In the genomic region with DNA sequence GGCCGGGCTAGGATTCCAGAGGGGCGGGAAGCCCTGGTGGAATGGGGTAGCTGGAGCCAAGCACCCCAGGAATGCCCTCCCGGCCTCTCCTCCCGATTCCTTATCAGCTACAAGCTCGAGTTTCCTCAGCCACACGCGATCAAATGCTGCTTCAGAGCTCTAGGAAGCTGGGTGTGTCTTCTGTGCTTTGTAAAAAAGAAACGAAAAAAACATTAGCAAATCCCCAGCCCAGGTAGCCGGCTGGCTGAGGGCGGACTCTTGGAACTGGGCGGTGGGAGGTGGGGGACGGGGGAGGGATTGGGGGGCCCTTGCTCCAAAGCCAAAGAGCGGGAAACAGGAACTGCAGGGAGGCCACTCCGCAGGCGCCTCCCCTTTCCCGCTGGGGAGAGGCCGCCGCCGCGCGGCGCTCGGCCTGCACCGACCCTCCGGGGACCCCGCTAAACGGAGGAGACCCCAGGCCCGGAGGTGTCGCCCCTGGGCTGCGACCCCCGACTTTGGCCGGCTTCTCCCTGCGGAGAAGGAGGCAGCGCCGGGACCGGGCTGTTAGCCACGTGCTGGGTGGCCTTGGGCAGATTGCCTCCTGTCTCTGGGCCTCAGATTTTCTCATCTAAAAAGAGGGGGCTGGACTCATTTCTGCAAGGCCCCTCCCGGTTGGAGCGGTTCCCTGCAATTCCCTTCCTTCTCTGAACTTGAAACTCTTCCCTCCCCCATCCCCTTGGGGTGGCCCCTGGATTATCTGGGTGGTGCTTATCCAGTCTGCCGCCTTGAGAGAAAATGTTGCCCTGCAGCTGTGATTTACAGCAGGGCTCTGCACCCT, we compare ENCODE assay signal across 8 cellular contexts. TPM values are rescaled to one million over a fixed set of nuclear protein-coding genes. Genes with fewer than 3 reads are reported as not detected.
DNase-seq lines count a peak whose midpoint lies in the region; ATAC-seq and TF ChIP-seq lines count a peak whose summit lies in the region.

No MANE protein-coding gene starts in this region.

- no peak for DNase-seq in CD8-positive, alpha-beta memory T cell
- DNase-seq in astrocyte of the spinal cord (ENCODE audit: low read depth, low spot score) (peak; percentile 47), immature natural killer cell (no peak), activated gamma-delta T cell treated with Interleukin-2 at 50 U/mL for 16 hours (no peak)
- no peak for DNase-seq in stimulated activated CD4-positive, alpha-beta T cell treated with anti-CD3 and anti-CD28 coated beads, Interleukin-4, amount 100 ng/mL, for 1 hour

- peaks cover 0 to 10% (median 0%) of the 10 kb centered on the region in 3 donors for H3K36me3 Mint-ChIP-seq in CD8-positive, alpha-beta memory T cell
- H3K36me3 Mint-ChIP-seq in immature natural killer cell = no peaks in the 10 kb centered on the region
- peaks cover 5% of the 10 kb centered on the region for H3K36me3 Mint-ChIP-seq in stimulated activated memory B cell treated with anti-CD40 and anti-IgM and Interleukin-4, amounts not matched to agents 10 μg/mL and 1 μg/mL and 100 μg/mL, for 72 hours

- no peaks in the 10 kb centered on the region for H3K9me3 ChIP-seq in CD8-positive, alpha-beta memory T cell (ENCODE audit: low read length)
- H3K9me3 ChIP-seq in HUES48 (ENCODE audit: control insufficient read depth, insufficient read depth, low read length) = peaks cover 12% of the 10 kb centered on the region; the same call in 1 of the 2 replicates

- peaks cover 0 to 5% (median 2%) of the 10 kb centered on the region in 3 donors for H3K4me1 Mint-ChIP-seq in CD8-positive, alpha-beta memory T cell
- H3K4me1 Mint-ChIP-seq in immature natural killer cell = peaks cover 0 to 8% of the 10 kb centered on the region in 2 donors
- H3K4me1 Mint-ChIP-seq in stimulated activated memory B cell treated with anti-CD40 and anti-IgM and Interleukin-4, amounts not matched to agents 10 μg/mL and 1 μg/mL and 100 μg/mL, for 72 hours = peaks cover 10% of the 10 kb centered on the region

- CTCF ChIA-PET in CD8-positive, alpha-beta memory T cell (lab: Charles Lee) = interaction anchor here (3.2 kb wide), 1 partner anchor 11 kb away, joined by 8 read pairs; no protein-coding TSS in a partner anchor

- peaks cover 0 to 12% (median 7%) of the 10 kb centered on the region in 5 donors for H3K9me3 Mint-ChIP-seq in CD8-positive, alpha-beta memory T cell
- H3K9me3 Mint-ChIP-seq in immature natural killer cell = peaks cover 0 to 2% (median 0%) of the 10 kb centered on the region in 6 donors
- H3K9me3 Mint-ChIP-seq in stimulated activated memory B cell treated with anti-CD40 and anti-IgM and Interleukin-4, amounts not matched to agents 10 μg/mL and 1 μg/mL and 100 μg/mL, for 72 hours = peaks cover 10% of the 10 kb centered on the region

- no peaks in the 10 kb centered on the region for H3K36me3 ChIP-seq in CD8-positive, alpha-beta memory T cell (ENCODE audit: insufficient read depth, low read length)
- no peaks in the 10 kb centered on the region for H3K36me3 ChIP-seq in HUES48 (ENCODE audit: control insufficient read depth, insufficient read depth, low read length)

- H3K9ac ChIP-seq in HUES48 (ENCODE audit: low read depth, low read length) = peak overlapping the region; percentile 78

- H3K4me3 Mint-ChIP-seq in CD8-positive, alpha-beta memory T cell = peak overlapping the region in 4 of 7 donors; percentile 12 to 54 (median 34)
- peak overlapping the region in 4 of 5 donors; percentile 36 to 65 (median 46) for H3K4me3 Mint-ChIP-seq in immature natural killer cell
- peak overlapping the region; percentile 36 for H3K4me3 Mint-ChIP-seq in stimulated activated memory B cell treated with anti-CD40 and anti-IgM and Interleukin-4, amounts not matched to agents 10 μg/mL and 1 μg/mL and 100 μg/mL, for 72 hours

- no peaks in the 10 kb centered on the region for H3K4me1 ChIP-seq in CD8-positive, alpha-beta memory T cell (ENCODE audit: insufficient read depth, low read length)
- peaks cover 11% of the 10 kb centered on the region; the same call in 1 of the 2 replicates for H3K4me1 ChIP-seq in HUES48 (ENCODE audit: control insufficient read depth, insufficient read depth, low read length)

- ATAC-seq in stimulated activated memory B cell treated with anti-CD40 and anti-IgM and Interleukin-4, amounts not matched to agents 10 μg/mL and 1 μg/mL and 100 μg/mL, for 72 hours = peak; percentile 25
- ATAC-seq in GM21515 (IDR thresholded peaks at IDR 0.05; ENCODE audit: unreplicated experiment) = no peak

- H3K27ac ChIP-seq in CD8-positive, alpha-beta memory T cell (ENCODE audit: low read depth, low read length) = no peak overlapping the region
- peak overlapping the region; percentile 94 for H3K27ac ChIP-seq in HUES48 (ENCODE audit: low read depth, low read length)

- H3K4me3 ChIP-seq in CD8-positive, alpha-beta memory T cell (ENCODE audit: low read length) = no peak overlapping the region
- peak overlapping the region; percentile 50 for H3K4me3 ChIP-seq in HUES48 (ENCODE audit: low read depth, low read length)
- peak overlapping the region; percentile 27 for H3K4me3 ChIP-seq in astrocyte of the spinal cord (ENCODE audit: low read depth, low read length)

- peaks cover 22 to 46% of the 10 kb centered on the region in 2 donors for H3K27me3 Mint-ChIP-seq in CD8-positive, alpha-beta memory T cell
- peaks cover 6 to 10% (median 7%) of the 10 kb centered on the region in 3 donors for H3K27me3 Mint-ChIP-seq in immature natural killer cell (ENCODE audit: low read depth in 3 of 3)
- peaks cover 46% of the 10 kb centered on the region for H3K27me3 Mint-ChIP-seq in stimulated activated memory B cell treated with anti-CD40 and anti-IgM and Interleukin-4, amounts not matched to agents 10 μg/mL and 1 μg/mL and 100 μg/mL, for 72 hours

- no peak for TF ChIP-seq CTCF in astrocyte of the spinal cord (IDR thresholded peaks at IDR 0.05; ENCODE audit: low read depth, low read length)

- H3K27me3 ChIP-seq in CD8-positive, alpha-beta memory T cell (ENCODE audit: insufficient read depth, low read length, poor library complexity, severe bottlenecking) = no peaks in the 10 kb centered on the region
- H3K27me3 ChIP-seq in HUES48 (ENCODE audit: control insufficient read depth, insufficient read depth, low read length) = no peaks in the 10 kb centered on the region

- no peak overlapping the region for H3K27ac Mint-ChIP-seq in CD8-positive, alpha-beta memory T cell
- no peak overlapping the region for H3K27ac Mint-ChIP-seq in immature natural killer cell
- H3K27ac Mint-ChIP-seq in stimulated activated memory B cell treated with anti-CD40 and anti-IgM and Interleukin-4, amounts not matched to agents 10 μg/mL and 1 μg/mL and 100 μg/mL, for 72 hours = no peak overlapping the region

- in situ Hi-C loops in astrocyte of the spinal cord (cut with HindIII; ENCODE audit: low sequenced_read_pairs) = no loop called here

- POLR2A ChIA-PET in CD8-positive, alpha-beta memory T cell (lab: Charles Lee) = no interaction called here

RNA-seq across cellular contexts. Expression of a gene that starts 40.9 kb away (rescaled TPM):
- total RNA-seq in CD8-positive, alpha-beta memory T cell = not detected
- polyA plus RNA-seq in CD8-positive, alpha-beta memory T cell = not detected
- not detected for polyA plus RNA-seq in immature natural killer cell
